ENCODE assay signal across 9 cellular contexts in genomic region chr1:10474309-10474612, GRCh38. TPM values are rescaled to one million over a fixed set of nuclear protein-coding genes. Genes with fewer than 3 reads are reported as not detected.
DNase-seq lines count a peak whose midpoint lies in the region; ATAC-seq, FAIRE-seq and TF ChIP-seq lines count a peak whose summit lies in the region.
"Not testable (repeated sequence)": the region's sequence is repeated elsewhere in the genome, so short reads cannot be mapped to it uniquely, and the experiment has no call there.
"Had no signal": no experiment of that assay in that cellular context is flagged by ENCODE, and none has a peak within 500 bp of the region (broad histone marks: within the 10 kb centered on the region; RNA-seq: fewer than 3 reads in every experiment).

No MANE protein-coding gene starts in this region.

- H3K18ac ChIP-seq in H9 (ENCODE audit: insufficient read length, low read depth, low read length): not testable (repeated sequence)

- peaks cover 22 to 24% of the 10 kb centered on the region in 2 experiments for H3K4me1 Mint-ChIP-seq in H9
- peaks cover 13% of the 10 kb centered on the region for H3K4me1 Mint-ChIP-seq in activated T-helper 17 cell treated with anti-CD3 and anti-CD28 coated beads, Interleukin-2, amount 50 U/mL, for 72 hours
- H3K4me1 Mint-ChIP-seq in naive thymus-derived CD4-positive, alpha-beta T cell: peaks cover 14 to 68% (median 50%) of the 10 kb centered on the region in 7 donors

- not testable (repeated sequence) for H3K36me3 ChIP-seq in colonic mucosa; naive thymus-derived CD4-positive, alpha-beta T cell (ENCODE audit: control insufficient read depth in 2 of 3, insufficient read depth in 3 of 3, low read length in 3 of 3)

- not testable (repeated sequence) for H3K9ac ChIP-seq in H9 (ENCODE audit: extremely low read depth, insufficient read length, low read length); colonic mucosa (ENCODE audit: low read depth in 2 of 2, low read length in 2 of 2)

- H3K9me3 Mint-ChIP-seq in H9; activated T-helper 17 cell treated with anti-CD3 and anti-CD28 coated beads, Interleukin-2, amount 50 U/mL, for 72 hours; naive thymus-derived CD4-positive, alpha-beta T cell: not testable (repeated sequence)

- DNase-seq in A549 (ENCODE audit: low read depth in 1 of 2, low spot score in 1 of 2); H9; RWPE1 (ENCODE audit: low spot score); colonic mucosa; right cardiac atrium; naive thymus-derived CD4-positive, alpha-beta T cell: not testable (repeated sequence)

- H3K27ac Mint-ChIP-seq in H9: peak overlapping the region; percentile 44 to 87 (median 57); a peak in 5 of 7 replicates
- peak overlapping the region; percentile 96 for H3K27ac Mint-ChIP-seq in activated T-helper 17 cell treated with anti-CD3 and anti-CD28 coated beads, Interleukin-2, amount 50 U/mL, for 72 hours
- H3K27ac Mint-ChIP-seq in naive thymus-derived CD4-positive, alpha-beta T cell: peak overlapping the region in 8 of 9 donors; percentile 63 to 95 (median 88)

- H3K56ac ChIP-seq in H9 (ENCODE audit: insufficient read length, low read depth, low read length): not testable (repeated sequence)

- H3K23ac ChIP-seq in H9 (ENCODE audit: insufficient read length, low read depth, low read length): not testable (repeated sequence)

- H3K14ac ChIP-seq in H9 (ENCODE audit: insufficient read depth, low read length): not testable (repeated sequence)

- not testable (repeated sequence) for ATAC-seq in A549; activated T-helper 17 cell treated with anti-CD3 and anti-CD28 coated beads, Interleukin-2, amount 50 U/mL, for 72 hours (replicated peaks); right cardiac atrium; naive thymus-derived CD4-positive, alpha-beta T cell

- TF ChIP-seq CTCF in A549 (IDR thresholded peaks at IDR 0.05); H9 (conservative IDR thresholded peaks at IDR 0.05); RWPE1 (conservative IDR thresholded peaks at IDR 0.05; ENCODE audit: low read depth); colonic mucosa (IDR thresholded peaks at IDR 0.05): not testable (repeated sequence)

- not testable (repeated sequence) for H3T11ph ChIP-seq in H9 (ENCODE audit: low read length)

- not testable (repeated sequence) for H2BK15ac ChIP-seq in H9 (ENCODE audit: low read depth, low read length)

- not testable (repeated sequence) for TF ChIP-seq RAD21 in A549 (conservative IDR thresholded peaks at IDR 0.05 in 1 of 2, IDR thresholded peaks at IDR 0.05 in 1 of 2)

- POLR2A ChIA-PET in A549 (lab: Yijun Ruan, JAX); RWPE1 (lab: Yijun Ruan, JAX; ENCODE audit: low non-redundant PET): not testable (repeated sequence)
- POLR2A ChIA-PET in naive thymus-derived CD4-positive, alpha-beta T cell (lab: Charles Lee): interaction anchor here (1.2 to 1.7 kb wide), 2 partner anchors 20 to 44 kb away, joined by 6 to 7 read pairs; partner anchors contain the start of gene CENPS

- H2AK5ac ChIP-seq in H9 (ENCODE audit: insufficient read length, low read length): not testable (repeated sequence)

- H3K27me3 ChIP-seq in H9 (ENCODE audit: insufficient read depth, low read length); colonic mucosa; right cardiac atrium (ENCODE audit: control insufficient read depth, insufficient read depth); naive thymus-derived CD4-positive, alpha-beta T cell (ENCODE audit: control insufficient read depth in 2 of 2, insufficient read depth in 2 of 2, low read length in 2 of 2): not testable (repeated sequence)

- H3K23me2 ChIP-seq in H9 (ENCODE audit: insufficient read length, low read depth, low read length, poor library complexity, severe bottlenecking): not testable (repeated sequence)

- peak overlapping the region; percentile 76 for H3K4me2 ChIP-seq in A549
- peak overlapping the region; percentile 39 for H3K4me2 ChIP-seq in H9 (ENCODE audit: insufficient read depth, insufficient read length, low read length)

- H3K36me3 Mint-ChIP-seq in H9 (ENCODE audit: insufficient read depth in 1 of 3, low read depth in 3 of 3): peaks cover 4 to 14% (median 12%) of the 10 kb centered on the region in 3 experiments
- peaks cover 11% of the 10 kb centered on the region for H3K36me3 Mint-ChIP-seq in activated T-helper 17 cell treated with anti-CD3 and anti-CD28 coated beads, Interleukin-2, amount 50 U/mL, for 72 hours (ENCODE audit: low read depth)
- not testable (repeated sequence) for H3K36me3 Mint-ChIP-seq in naive thymus-derived CD4-positive, alpha-beta T cell

- H3K27me3 Mint-ChIP-seq in H9 (ENCODE audit: low read depth); activated T-helper 17 cell treated with anti-CD3 and anti-CD28 coated beads, Interleukin-2, amount 50 U/mL, for 72 hours; naive thymus-derived CD4-positive, alpha-beta T cell: not testable (repeated sequence)

- TF ChIP-seq POLR2A in A549 (IDR thresholded peaks at IDR 0.05; ENCODE audit: low read length): not testable (repeated sequence)

- H2BK20ac ChIP-seq in H9 (ENCODE audit: low read depth, low read length, poor library complexity, severe bottlenecking): not testable (repeated sequence)

- intact Hi-C loops in colonic mucosa (cut with DNase I): not testable (repeated sequence)
- intact Hi-C loops in right cardiac atrium (cut with DNase I): loop anchor here in 1 of 4 donors (10.0 kb wide), 1 partner anchor 61 kb away; no protein-coding TSS in a partner anchor
- intact Hi-C loops in naive thymus-derived CD4-positive, alpha-beta T cell (cut with micrococcal nuclease): loop anchor here (1.0 to 10.0 kb wide), 9 partner anchors 76 to 1331 kb away; partner anchors contain the start of genes AGTRAP (in 1 of the 2), CLCN6 (in 1 of the 2), KIF1B (in 1 of the 2) and LZIC (in 1 of the 2)

- not testable (repeated sequence) for H3K9me3 ChIP-seq in A549; H9 (ENCODE audit: control insufficient read depth, low read depth, low read length); colonic mucosa; right cardiac atrium (ENCODE audit: control insufficient read depth, low read length); naive thymus-derived CD4-positive, alpha-beta T cell (ENCODE audit: control insufficient read depth in 2 of 3, low read length in 3 of 3)

- not testable (repeated sequence) for H2BK5ac ChIP-seq in H9 (ENCODE audit: insufficient read length, low read length)

- H4K5ac ChIP-seq in H9 (ENCODE audit: insufficient read length, low read depth, low read length): not testable (repeated sequence)

- not testable (repeated sequence) for H2BK12ac ChIP-seq in H9 (ENCODE audit: insufficient read length, low read depth, low read length)

- H2BK120ac ChIP-seq in H9 (ENCODE audit: low read depth, low read length, poor library complexity, severe bottlenecking): not testable (repeated sequence)

- H3K4me1 ChIP-seq in A549: peaks cover 13% of the 10 kb centered on the region; the same call in 2 of the 3 replicates
- not testable (repeated sequence) for H3K4me1 ChIP-seq in H9 (ENCODE audit: insufficient read depth, low read length); right cardiac atrium (ENCODE audit: control insufficient read depth, insufficient read depth, low read length)
- H3K4me1 ChIP-seq in colonic mucosa: peaks cover 12% of the 10 kb centered on the region
- H3K4me1 ChIP-seq in naive thymus-derived CD4-positive, alpha-beta T cell (ENCODE audit: control insufficient read depth in 2 of 2, insufficient read depth in 2 of 2, low read length in 2 of 2): peaks cover 21 to 37% of the 10 kb centered on the region in 2 donors

- peak overlapping the region; percentile 94 to 97 for H3K4me3 Mint-ChIP-seq in H9
- peak overlapping the region; percentile 98 for H3K4me3 Mint-ChIP-seq in activated T-helper 17 cell treated with anti-CD3 and anti-CD28 coated beads, Interleukin-2, amount 50 U/mL, for 72 hours
- peak overlapping the region; percentile 86 to 99 (median 94) for H3K4me3 Mint-ChIP-seq in naive thymus-derived CD4-positive, alpha-beta T cell

- not testable (repeated sequence) for H3K4ac ChIP-seq in H9 (ENCODE audit: low read depth, low read length)

- WGBS in A549 (ENCODE audit: missing lambda C conversion rate): 80% methylated on average over 10 of the region's 10 CpGs
- WGBS in H9 (ENCODE audit: extremely low coverage, insufficient read length, low lambda C conversion rate): no CpG with 5 or more reads among the region's 10 CpGs
- WGBS in right cardiac atrium: 89% methylated on average over 10 of the region's 10 CpGs

- CTCF ChIA-PET in A549 (lab: Yijun Ruan, JAX); RWPE1 (lab: Yijun Ruan, JAX): not testable (repeated sequence)
- CTCF ChIA-PET in naive thymus-derived CD4-positive, alpha-beta T cell (lab: Charles Lee): interaction anchor here (0.7 kb wide), 1 partner anchor 20 kb away, joined by 3 read pairs; no protein-coding TSS in a partner anchor

- H3K79me2 ChIP-seq in H9 (ENCODE audit: insufficient read depth, low read length): not testable (repeated sequence)

- H3K4me3 ChIP-seq in A549 (peak overlapping the region; percentile 92), colonic mucosa (peak overlapping the region; percentile 86), right cardiac atrium (ENCODE audit: low read length) (peak overlapping the region; percentile 92), skin epidermis (peak overlapping the region; percentile 69 to 100 (median 95))
- peak overlapping the region; percentile 67 for H3K4me3 ChIP-seq in naive thymus-derived CD4-positive, alpha-beta T cell (ENCODE audit: low read length)

- not testable (repeated sequence) for H4K91ac ChIP-seq in H9 (ENCODE audit: insufficient read length, low read depth, low read length)

- not testable (repeated sequence) for FAIRE-seq in A549 (lab: Jason Lieb, UNC)

- H3K79me1 ChIP-seq in H9 (ENCODE audit: insufficient read depth, low read depth, low read length, poor library complexity, severe bottlenecking): not testable (repeated sequence)

- H3K27ac ChIP-seq in A549 (peak overlapping the region; percentile 94 to 98), RWPE1 (peak overlapping the region; percentile 80), colonic mucosa (peak overlapping the region; percentile 73), skin epidermis (peak overlapping the region in 8 of 21 experiments; percentile 77 to 93 (median 85))
- not testable (repeated sequence) for H3K27ac ChIP-seq in H9 (ENCODE audit: insufficient read length, low read depth, low read length); right cardiac atrium (ENCODE audit: low read length)
- H3K27ac ChIP-seq in naive thymus-derived CD4-positive, alpha-beta T cell (ENCODE audit: low read depth, low read length): peak overlapping the region; percentile 66

- H2AFZ ChIP-seq in H9 (ENCODE audit: low read length): not testable (repeated sequence)

- H4K8ac ChIP-seq in H9 (replicated peaks; ENCODE audit: insufficient read length, low read depth, low read length): not testable (repeated sequence)

- TF ChIP-seq EP300 in A549 (IDR thresholded peaks at IDR 0.05): not testable (repeated sequence)

- not testable (repeated sequence) for H4K20me1 ChIP-seq in H9 (ENCODE audit: control insufficient read depth, insufficient read depth, insufficient read length)

RNA-seq across cellular contexts. Expression of gene PEX14, which starts 0.5 kb away (rescaled TPM):
- polyA plus RNA-seq in A549 (2011; rRNA removed) (4.2 and 7.7 TPM in 2 replicates), A549 (2017; fragmentation: RNase III; extraction: RNeasy Plus Mini Kit Qiagen cat#74134 plus additional on column Dnase treatment) (12.5 to 15.0 TPM (median 13.5 TPM) in 3 replicates), right cardiac atrium (24.6 TPM)
- polyA plus RNA-seq in A549 (2012; cell fraction: cytosol; rRNA removed): 16.5 and 17.6 TPM in 2 replicates
- polyA plus RNA-seq in A549 (2012; cell fraction: nucleus; rRNA removed): 22.5 and 28.6 TPM in 2 replicates
- 5.5 and 5.6 TPM in 2 replicates for polyA minus RNA-seq in A549 (2011; rRNA and poly(A)+ RNA removed)
- total RNA-seq in H9 (2021) (20.7 and 23.9 TPM in 2 replicates), colonic mucosa (10 to 100 TPM; 19.5 to 29.3 TPM), right cardiac atrium (10 to 100 TPM; 17.5 to 22.9 (median 20.8) TPM)
- total RNA-seq in activated T-helper 17 cell treated with anti-CD3 and anti-CD28 coated beads, Interleukin-2, amount 50 U/mL, for 72 hours: 10 to 100 TPM; 18.4 to 21.7 TPM
- total RNA-seq in naive thymus-derived CD4-positive, alpha-beta T cell: 10 to 100 TPM; 20.9 to 27.8 (median 22.0) TPM
- polyA plus RNA-seq in naive thymus-derived CD4-positive, alpha-beta T cell: 1 to 10 TPM; 3.6 to 6.8 TPM

RNA-seq across cellular contexts. Expression of gene DFFA, which starts 1.9 kb away (rescaled TPM):
- polyA plus RNA-seq in A549 (2011; rRNA removed): 28.5 and 30.0 TPM in 2 replicates
- polyA plus RNA-seq in A549 (2012; cell fraction: cytosol; rRNA removed): 21.8 and 21.9 TPM in 2 replicates
- 11.4 and 13.4 TPM in 2 replicates for polyA plus RNA-seq in A549 (2012; cell fraction: nucleus; rRNA removed)
- polyA plus RNA-seq in A549 (2017; fragmentation: RNase III; extraction: RNeasy Plus Mini Kit Qiagen cat#74134 plus additional on column Dnase treatment): 28.2 to 31.7 TPM (median 30.1 TPM) in 3 replicates
- polyA minus RNA-seq in A549 (2011; rRNA and poly(A)+ RNA removed): 24.1 and 29.3 TPM in 2 replicates
- total RNA-seq in H9 (2021): 94.1 and 98.2 TPM in 2 replicates
- total RNA-seq in activated T-helper 17 cell treated with anti-CD3 and anti-CD28 coated beads, Interleukin-2, amount 50 U/mL, for 72 hours: 10 to 100 TPM; 27.4 to 54.5 TPM
- 10 to 100 TPM; 19.2 to 38.0 TPM for total RNA-seq in colonic mucosa
- 10 to 100 TPM; 25.8 to 31.3 (median 28.9) TPM for total RNA-seq in right cardiac atrium
- polyA plus RNA-seq in right cardiac atrium: 17.0 TPM
- total RNA-seq in naive thymus-derived CD4-positive, alpha-beta T cell: 10 to 100 TPM; 13.5 to 36.0 (median 23.4) TPM
- 10 to 100 TPM; 16.5 to 36.7 TPM for polyA plus RNA-seq in naive thymus-derived CD4-positive, alpha-beta T cell

RNA-seq across cellular contexts. Expression of gene CORT, which starts 24.4 kb away (rescaled TPM):
- 0.11 and 0.30 TPM in 2 replicates for polyA plus RNA-seq in A549 (2011; rRNA removed)
- 0.12 and 0.21 TPM in 2 replicates for polyA plus RNA-seq in A549 (2012; cell fraction: cytosol; rRNA removed)
- 0.35 and 0.45 TPM in 2 replicates for polyA plus RNA-seq in A549 (2012; cell fraction: nucleus; rRNA removed)
- polyA plus RNA-seq in A549 (2017; fragmentation: RNase III; extraction: RNeasy Plus Mini Kit Qiagen cat#74134 plus additional on column Dnase treatment): 0.08 to 0.20 TPM (median 0.10 TPM) in 3 replicates
- polyA minus RNA-seq in A549 (2011; rRNA and poly(A)+ RNA removed): 0.24 TPM in 1 of 2 replicates, not detected in the other
- total RNA-seq in H9 (2021): 0.33 TPM in 1 of 2 replicates, not detected in the other
- total RNA-seq in activated T-helper 17 cell treated with anti-CD3 and anti-CD28 coated beads, Interleukin-2, amount 50 U/mL, for 72 hours: under 1 TPM in 1 of 2 donors, not detected in 1; 0.24 TPM
- total RNA-seq in colonic mucosa: under 1 TPM in 1 of 2 donors, not detected in 1; 0.44 TPM
- total RNA-seq in right cardiac atrium: under 1 TPM in 1 of 4 donors, not detected in 3; 0.35 TPM
- polyA plus RNA-seq in right cardiac atrium: 0.16 TPM
- under 1 TPM in 2 of 5 experiments, not detected in 3; 0.27 to 0.90 TPM for total RNA-seq in naive thymus-derived CD4-positive, alpha-beta T cell
- polyA plus RNA-seq in naive thymus-derived CD4-positive, alpha-beta T cell: not detected
- total RNA-seq: A172 had no signal

RNA-seq across cellular contexts. Expression of gene CENPS, which starts 44.0 kb away (rescaled TPM):
- 19.7 and 25.7 TPM in 2 replicates for polyA plus RNA-seq in A549 (2011; rRNA removed)
- polyA plus RNA-seq in A549 (2012; cell fraction: cytosol; rRNA removed): 15.7 and 17.7 TPM in 2 replicates
- 7.2 and 9.6 TPM in 2 replicates for polyA plus RNA-seq in A549 (2012; cell fraction: nucleus; rRNA removed)
- 27.0 to 28.7 TPM (median 27.3 TPM) in 3 replicates for polyA plus RNA-seq in A549 (2017; fragmentation: RNase III; extraction: RNeasy Plus Mini Kit Qiagen cat#74134 plus additional on column Dnase treatment)
- 3.1 and 4.8 TPM in 2 replicates for polyA minus RNA-seq in A549 (2011; rRNA and poly(A)+ RNA removed)
- total RNA-seq in H9 (2021): 16.3 and 17.8 TPM in 2 replicates
- 10 to 100 TPM in 1 of 2 donors, 1 to 10 TPM in 1; 7.2 to 13.7 TPM for total RNA-seq in activated T-helper 17 cell treated with anti-CD3 and anti-CD28 coated beads, Interleukin-2, amount 50 U/mL, for 72 hours
- total RNA-seq in colonic mucosa: 10 to 100 TPM; 13.2 to 26.6 TPM
- 1 to 10 TPM; 5.2 to 9.7 (median 7.7) TPM for total RNA-seq in right cardiac atrium
- 9.2 TPM for polyA plus RNA-seq in right cardiac atrium
- 10 to 100 TPM in 2 of 5 experiments, 1 to 10 TPM in 3; 5.4 to 13.0 (median 9.8) TPM for total RNA-seq in naive thymus-derived CD4-positive, alpha-beta T cell
- 10 to 100 TPM in 1 of 2 donors, 1 to 10 TPM in 1; 8.7 to 13.2 TPM for polyA plus RNA-seq in naive thymus-derived CD4-positive, alpha-beta T cell
